Comparison of ENCODE assay signal across 13 cellular contexts in the genomic region with DNA sequence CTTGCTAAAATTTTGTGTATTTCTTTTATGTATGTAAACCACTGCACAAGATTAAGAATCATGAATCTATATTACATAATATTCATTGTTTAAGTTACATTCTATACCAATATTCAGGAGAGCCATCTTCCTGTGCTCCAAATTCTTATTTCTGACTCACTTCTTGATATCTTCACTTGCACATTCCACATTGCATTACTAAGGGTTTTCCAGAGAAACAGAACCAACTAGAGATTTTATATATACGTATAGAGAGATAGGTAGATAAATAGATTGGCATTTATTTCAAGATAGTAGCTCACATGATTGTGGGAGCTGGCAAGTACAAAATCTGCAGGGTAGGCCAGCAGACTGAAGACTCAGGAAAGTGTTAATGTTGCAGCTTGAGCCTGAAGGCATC.
DNase-seq lines count a peak whose midpoint lies in the region; ATAC-seq and TF ChIP-seq lines count a peak whose summit lies in the region.
"Had no signal": no experiment of that assay in that cellular context is flagged by ENCODE, and none has a peak within 500 bp of the region (broad histone marks: within the 10 kb centered on the region; RNA-seq: fewer than 3 reads in every experiment).

No MANE protein-coding gene starts in this region.

- DNase-seq in HT1080 (ENCODE audit: low read depth), result peak; percentile 23
- peak; percentile 6 for DNase-seq in amniotic epithelial cell (ENCODE audit: low read depth)
- peak; percentile 16 for DNase-seq in fibroblast of pulmonary artery (ENCODE audit: low read depth)
- no peak for DNase-seq in NOMO-1 treated with DMSO at 0.1 percent for 48 hours (lab: John Stamatoyannopoulos, UW; ENCODE audit: unreplicated experiment)
- DNase-seq: BE2C; CD4-positive, alpha-beta memory T cell; DMS79; GF-D8; H7 had no signal

- no peak overlapping the region for H3K4me3 ChIP-seq in fibroblast of pulmonary artery (replicated peaks; ENCODE audit: low read depth, low read length)
- H3K4me3 ChIP-seq: A549, GM23338 had no signal

- no peak for ATAC-seq in activated CD4-positive, CD25-positive, alpha-beta regulatory T cell treated with anti-CD3 and anti-CD28 coated beads, Interleukin-2, amount 50 U/mL, for 24 hours
- no peak for ATAC-seq in GM19023 (IDR thresholded peaks at IDR 0.05; ENCODE audit: unreplicated experiment)
- ATAC-seq: A549, GM23338 had no signal

- no peak for TF ChIP-seq CTCF in fibroblast of pulmonary artery (IDR thresholded peaks at IDR 0.05; ENCODE audit: low read length, missing control alignments)
